Comparison of ENCODE assay signal across 11 cellular contexts in the genomic region with DNA sequence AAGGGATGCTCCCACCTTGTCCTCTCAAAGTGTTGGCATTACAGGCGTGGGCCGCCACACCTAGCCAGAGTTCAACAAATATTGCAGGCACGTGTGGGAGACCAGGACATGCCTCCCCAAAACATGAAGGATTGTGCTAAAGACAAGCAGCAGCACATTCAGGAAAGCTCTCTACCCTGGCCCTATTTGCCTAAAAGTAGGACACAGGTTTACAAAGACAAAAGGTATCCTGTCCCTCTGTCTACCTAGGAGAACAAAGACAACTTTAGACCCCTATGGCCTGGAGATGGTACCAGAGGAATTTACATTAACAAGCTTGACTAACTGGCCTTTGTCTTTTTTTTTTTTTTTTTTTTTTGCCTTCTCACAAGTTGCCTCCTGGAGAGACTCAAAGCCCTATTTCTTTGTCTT. TPM values are rescaled to one million over a fixed set of nuclear protein-coding genes. Genes with fewer than 3 reads are reported as not detected.
A peak's percentile ranks its signal among the peaks of the same experiment; 100 is the strongest.
DNase-seq lines count a peak whose midpoint lies in the region; ATAC-seq, FAIRE-seq and TF ChIP-seq lines count a peak whose summit lies in the region.
"Had no signal": no experiment of that assay in that cellular context is flagged by ENCODE, and none has a peak within 500 bp of the region (broad histone marks: within the 10 kb centered on the region; RNA-seq: fewer than 3 reads in every experiment).

No MANE protein-coding gene starts in this region.

- ATAC-seq in K562 = no peak
- no peak for ATAC-seq in naive thymus-derived CD8-positive, alpha-beta T cell
- ATAC-seq in pancreas = no peak

- DNase-seq in HFFc6 (no peak), K562 (ENCODE audit: extremely low read depth in 1 of 4, low spot score in 3 of 4) (no peak), NCI-H1092 treated with DMSO at 0.1 percent for 48 hours (lab: John Stamatoyannopoulos, UW) (no peak), KBM-7 (no peak), pancreas (no peak)
- no peak for DNase-seq in naive thymus-derived CD8-positive, alpha-beta T cell
- DNase-seq in effector memory CD4-positive, alpha-beta T cell = no peak
- DNase-seq: colonic mucosa, thyroid gland had no signal

- no peak for FAIRE-seq in K562 (lab: Jason Lieb, UNC)
- no peak for FAIRE-seq in pancreas (lab: Jason Lieb, UNC)

- H3K36me3 ChIP-seq in ACC112 (ENCODE audit: insufficient read depth, low read length) (no peaks in the 10 kb centered on the region), K562 (ENCODE audit: control insufficient read depth, insufficient read depth, low read length) (peaks cover 13% of the 10 kb centered on the region), pancreas (no peaks in the 10 kb centered on the region)
- no peaks in the 10 kb centered on the region for H3K36me3 ChIP-seq in effector memory CD4-positive, alpha-beta T cell (ENCODE audit: control insufficient read depth, insufficient read depth, low read length)
- H3K36me3 ChIP-seq: colonic mucosa, thyroid gland had no signal

- no peaks in the 10 kb centered on the region for H3K36me3 Mint-ChIP-seq in HFFc6 (ENCODE audit: low read depth)
- no peaks in the 10 kb centered on the region for H3K36me3 Mint-ChIP-seq in naive thymus-derived CD8-positive, alpha-beta T cell

- TF ChIP-seq EP300 in K562 (IDR thresholded peaks at IDR 0.05; ENCODE audit: low read length) = no peak

- H3K27me3 ChIP-seq in ACC112 (ENCODE audit: insufficient read depth, low read length) (no peaks in the 10 kb centered on the region), K562 (ENCODE audit: control insufficient read depth in 2 of 2, insufficient read depth in 2 of 2, low read length in 2 of 2) (no peaks in the 10 kb centered on the region), pancreas (no peaks in the 10 kb centered on the region)
- H3K27me3 ChIP-seq in effector memory CD4-positive, alpha-beta T cell (replicated peaks; ENCODE audit: control insufficient read depth, insufficient read depth, low read length, poor library complexity, severe bottlenecking) = no peaks in the 10 kb centered on the region
- H3K27me3 ChIP-seq: colonic mucosa, thyroid gland had no signal

- no peaks in the 10 kb centered on the region for H3K9me1 ChIP-seq in K562 (ENCODE audit: control insufficient read depth, insufficient read depth, low read length)

- peak overlapping the region; percentile 92 for H3K4me3 Mint-ChIP-seq in HFFc6
- H3K4me3 Mint-ChIP-seq in naive thymus-derived CD8-positive, alpha-beta T cell = peak overlapping the region in 9 of 10 donors; percentile 90 to 98 (median 94)

- TF ChIP-seq RAD21 in K562 (CRISPR knock-in tag; conservative IDR thresholded peaks at IDR 0.05 in 1 of 2, IDR thresholded peaks at IDR 0.05 in 1 of 2) = no peak

- H3K4me3 ChIP-seq in ACC112 (ENCODE audit: low read depth, low read length) (peak overlapping the region; percentile 92), K562 (no peak overlapping the region), pancreas (peak overlapping the region in 1 of 4 donors; percentile 78)
- no peak overlapping the region for H3K4me3 ChIP-seq in effector memory CD4-positive, alpha-beta T cell (ENCODE audit: insufficient read depth, low read depth, low read length, poor library complexity, severe bottlenecking)

- no peak for TF ChIP-seq POLR2A in K562 (conservative IDR thresholded peaks at IDR 0.05)

- H3K79me2 ChIP-seq in ACC112 (ENCODE audit: control insufficient read depth, insufficient read depth, low read length, unreplicated experiment) (no peaks in the 10 kb centered on the region), K562 (ENCODE audit: control insufficient read depth, insufficient read depth, low read length) (peaks cover 16% of the 10 kb centered on the region; the same call in 2 of the 3 replicates)

- WGBS in K562 (ENCODE audit: insufficient coverage, low coverage, missing lambda C conversion rate) = 58% methylated on average over 3 of the region's 3 CpGs
- WGBS in pancreas, 2 donors = 57 to 79% methylated on average over 3 of the region's 3 CpGs

- H3K9me3 ChIP-seq in K562 (replicated peaks; ENCODE audit: control insufficient read depth, insufficient read depth, low read depth, low read length) (no peaks in the 10 kb centered on the region), pancreas (no peaks in the 10 kb centered on the region)
- no peaks in the 10 kb centered on the region for H3K9me3 ChIP-seq in effector memory CD4-positive, alpha-beta T cell (ENCODE audit: control insufficient read depth, low read length)
- H3K9me3 ChIP-seq: colonic mucosa, thyroid gland had no signal

- H3K27me3 Mint-ChIP-seq in HFFc6 (ENCODE audit: insufficient read depth) = peaks cover 14% of the 10 kb centered on the region
- H3K27me3 Mint-ChIP-seq in naive thymus-derived CD8-positive, alpha-beta T cell = no peaks in the 10 kb centered on the region

- peaks cover 21% of the 10 kb centered on the region for H3K4me1 Mint-ChIP-seq in HFFc6 (ENCODE audit: low read depth)
- peaks cover 11 to 35% (median 28%) of the 10 kb centered on the region in 4 donors for H3K4me1 Mint-ChIP-seq in naive thymus-derived CD8-positive, alpha-beta T cell

- peak overlapping the region in 1 of 2 experiments; percentile 72; a peak in 1 of 4 replicates for H3K9ac ChIP-seq in K562 (ENCODE audit: insufficient read depth in 1 of 2, low read depth in 2 of 2, low read length in 2 of 2)
- H3K9ac ChIP-seq: KMS-11 had no signal

- peak overlapping the region; percentile 87 for H3K27ac ChIP-seq in ACC112 (ENCODE audit: low read depth, low read length)
- no peak overlapping the region for H3K27ac ChIP-seq in K562 (ENCODE audit: extremely low read depth, low read depth, low read length)
- no peak overlapping the region for H3K27ac ChIP-seq in effector memory CD4-positive, alpha-beta T cell (ENCODE audit: insufficient read depth, low read length, poor library complexity, severe bottlenecking)
- peak overlapping the region in 1 of 4 donors; percentile 80 for H3K27ac ChIP-seq in pancreas
- H3K27ac ChIP-seq: KMS-11 had no signal

- TF ChIP-seq CTCF in HFFc6 (IDR thresholded peaks at IDR 0.05) (no peak), K562 (IDR thresholded peaks at IDR 0.05 in 2 of 3, conservative IDR thresholded peaks at IDR 0.05 in 1 of 3; ENCODE audit: insufficient read depth in 2 of 3, low read depth in 1 of 3, low read length in 3 of 3) (no peak), pancreas (IDR thresholded peaks at IDR 0.05) (no peak)

- peak overlapping the region; percentile 95 for H2AFZ ChIP-seq in ACC112 (ENCODE audit: low read length, unreplicated experiment)
- peak overlapping the region; percentile 83 for H2AFZ ChIP-seq in K562 (ENCODE audit: low read depth, low read length)

- H3K9me3 Mint-ChIP-seq in HFFc6 = no peaks in the 10 kb centered on the region
- H3K9me3 Mint-ChIP-seq in naive thymus-derived CD8-positive, alpha-beta T cell = no peaks in the 10 kb centered on the region

- peak overlapping the region; percentile 82; the same call in 1 of the 2 replicates for H3K4me2 ChIP-seq in K562 (ENCODE audit: insufficient read depth, low read length)
- H3K4me2 ChIP-seq: KMS-11 had no signal

- in situ Hi-C loops in K562 (cut with MboI) = no loop called here
- in situ Hi-C loops in KBM-7 (cut with MboI; ENCODE audit: low pct_unique_long_range_greater_than_20kb, low sequenced_read_pairs) = no loop called here

- intact Hi-C loops in K562 (cut with micrococcal nuclease) (loop anchor here (10.0 kb wide), 1 partner anchor 120 kb away; the partner anchor contains the start of gene C11orf96), pancreas (cut with DNase I) (no loop called here)

- H3K27ac Mint-ChIP-seq in HFFc6 = peak overlapping the region; percentile 94
- H3K27ac Mint-ChIP-seq in naive thymus-derived CD8-positive, alpha-beta T cell = peak overlapping the region in 9 of 10 donors; percentile 86 to 98 (median 94)

- CTCF ChIA-PET in K562 (lab: Yijun Ruan, JAX; ENCODE audit: low intra/inter-chr PET ratio) = no interaction called here

- POLR2A ChIA-PET in K562 (lab: Yijun Ruan, JAX) = no interaction called here
- POLR2A ChIA-PET in naive thymus-derived CD8-positive, alpha-beta T cell (lab: Charles Lee) = interaction anchor here (0.6 kb wide), 1 partner anchor 706 kb away, joined by 3 read pairs; no protein-coding TSS in a partner anchor

- H3K4me1 ChIP-seq in ACC112 (ENCODE audit: control insufficient read depth, insufficient read depth, low read length, unreplicated experiment) = peaks cover 13% of the 10 kb centered on the region
- peaks cover 10 to 20% of the 10 kb centered on the region in 2 experiments; a peak in 4 of 5 replicates for H3K4me1 ChIP-seq in K562 (replicated peaks in 1 of 2; ENCODE audit: control insufficient read depth in 2 of 2, insufficient read depth in 2 of 2, low read length in 2 of 2)
- peaks cover 8% of the 10 kb centered on the region for H3K4me1 ChIP-seq in effector memory CD4-positive, alpha-beta T cell (ENCODE audit: control insufficient read depth, insufficient read depth, low read length, poor library complexity, severe bottlenecking)
- peaks cover 0 to 14% (median 4%) of the 10 kb centered on the region in 3 donors for H3K4me1 ChIP-seq in pancreas
- H3K4me1 ChIP-seq: thyroid gland had no signal

- no peaks in the 10 kb centered on the region for H4K20me1 ChIP-seq in K562 (replicated peaks; ENCODE audit: control insufficient read depth, insufficient read depth, low read length)

- no TSS peak for BruUV-seq in K562 (replicated peaks; lab: Mats Ljungman, UMichigan)

RNA-seq across cellular contexts. Expression of gene ACCS, which starts 0.9 kb away (rescaled TPM):
- 1 to 10 TPM; 3.9 to 5.4 (median 4.8) TPM for total RNA-seq in HFFc6 (2021; fragmentation: NEBNext Ultra II Directional; extraction: Animal tissue kit (Norgen Biotek cat#: 25700))
- 116 and 149 TPM in 2 replicates for total RNA-seq in K562 (2011; cell fraction: chromatin; rRNA removed; ENCODE audit: low replicate concordance)
- 94.2 and 109 TPM in 2 replicates for total RNA-seq in K562 (2011; cell fraction: nucleolus; rRNA removed)
- 129 and 171 TPM in 2 replicates for total RNA-seq in K562 (2011; cell fraction: nucleoplasm; rRNA removed)
- 14.8 and 16.3 TPM in 2 replicates for total RNA-seq in K562 (2014; rRNA removed)
- total RNA-seq in K562 (2014; rRNA removed; fragmentation: Illumina TruSeq; extraction: Trizol) = 11.3 and 11.8 TPM in 2 replicates
- total RNA-seq in K562 (2015; rRNA removed; fragmentation: Illumina TruSeq; extraction: Trizol) = 10.1 and 10.7 TPM in 2 replicates
- total RNA-seq in K562 (2021) = 19.5 and 21.1 TPM in 2 replicates
- polyA plus RNA-seq in K562 (2011; rRNA removed) = 19.8 and 27.9 TPM in 2 replicates
- 6.9 and 15.3 TPM in 2 replicates for polyA plus RNA-seq in K562 (2011; cell fraction: cytosol; rRNA removed)
- 251 and 266 TPM in 2 replicates for polyA plus RNA-seq in K562 (2011; cell fraction: nucleus; rRNA removed)
- polyA plus RNA-seq in K562 (2012) = 19.7 and 69.3 TPM in 2 replicates
- 18.0 and 20.2 TPM in 2 replicates for polyA plus RNA-seq in K562 (2014; fragmentation: Illumina TruSeq; extraction: Trizol)
- 1 to 10 TPM; 4.2 to 6.3 TPM for polyA plus RNA-seq in K562 (2014; fragmentation: Nextera tagmentation; extraction: Ambion mirVana)
- 25.9 and 29.9 TPM in 2 replicates for polyA plus RNA-seq in K562 (2014; rRNA removed)
- 9.4 and 10.8 TPM in 2 replicates for polyA minus RNA-seq in K562 (2011; rRNA and poly(A)+ RNA removed)
- polyA minus RNA-seq in K562 (2011; cell fraction: cytosol; rRNA and poly(A)+ RNA removed) = 4.3 and 4.6 TPM in 2 replicates
- polyA minus RNA-seq in K562 (2011; cell fraction: nucleus; rRNA and poly(A)+ RNA removed) = 30.2 and 44.4 TPM in 2 replicates
- total RNA-seq in naive thymus-derived CD8-positive, alpha-beta T cell = 10 to 100 TPM; 25.9 to 27.8 TPM
- 1 to 10 TPM in 1 of 3 donors, under 1 TPM in 2; 0.79 to 1.2 (median 0.99) TPM for polyA plus RNA-seq in naive thymus-derived CD8-positive, alpha-beta T cell
- 10 to 100 TPM; 10.1 to 20.9 (median 15.0) TPM for total RNA-seq in pancreas
- polyA plus RNA-seq in pancreas = 10 to 100 TPM; 47.9 to 68.1 TPM

RNA-seq across cellular contexts. Expression of gene ACCSL, which starts 17.4 kb away (rescaled TPM):
- not detected for total RNA-seq in HFFc6 (2021; fragmentation: NEBNext Ultra II Directional; extraction: Animal tissue kit (Norgen Biotek cat#: 25700))
- not detected in 2 replicates for total RNA-seq in K562 (2011; cell fraction: chromatin; rRNA removed; ENCODE audit: low replicate concordance)
- not detected in 2 replicates for total RNA-seq in K562 (2011; cell fraction: nucleolus; rRNA removed)
- total RNA-seq in K562 (2011; cell fraction: nucleoplasm; rRNA removed) = 0.22 TPM in 1 of 2 replicates, not detected in the other
- total RNA-seq in K562 (2014; rRNA removed) (not detected in 2 replicates), K562 (2014; rRNA removed; fragmentation: Illumina TruSeq; extraction: Trizol) (not detected in 2 replicates), K562 (2015; rRNA removed; fragmentation: Illumina TruSeq; extraction: Trizol) (not detected in 2 replicates), K562 (2021) (not detected in 2 replicates), pancreas (not detected)
- polyA plus RNA-seq in K562 (2011; rRNA removed) (not detected in 2 replicates), K562 (2014; fragmentation: Illumina TruSeq; extraction: Trizol) (not detected in 2 replicates), K562 (2014; fragmentation: Nextera tagmentation; extraction: Ambion mirVana) (not detected), K562 (2014; rRNA removed) (not detected in 2 replicates), pancreas (not detected)
- polyA plus RNA-seq in K562 (2011; cell fraction: cytosol; rRNA removed) = not detected in 2 replicates
- not detected in 2 replicates for polyA plus RNA-seq in K562 (2011; cell fraction: nucleus; rRNA removed)
- not detected in 2 replicates for polyA plus RNA-seq in K562 (2012)
- polyA minus RNA-seq in K562 (2011; rRNA and poly(A)+ RNA removed) = not detected in 2 replicates
- polyA minus RNA-seq in K562 (2011; cell fraction: cytosol; rRNA and poly(A)+ RNA removed) = not detected in 2 replicates
- polyA minus RNA-seq in K562 (2011; cell fraction: nucleus; rRNA and poly(A)+ RNA removed) = not detected in 2 replicates
- total RNA-seq in naive thymus-derived CD8-positive, alpha-beta T cell = not detected
- polyA plus RNA-seq in naive thymus-derived CD8-positive, alpha-beta T cell = not detected
- total RNA-seq: colonic mucosa, thyroid gland had no signal

RNA-seq across cellular contexts. Expression of gene EXT2, which starts 30.3 kb away (rescaled TPM):
- total RNA-seq in HFFc6 (2021; fragmentation: NEBNext Ultra II Directional; extraction: Animal tissue kit (Norgen Biotek cat#: 25700)) = 100 to 1,000 TPM; 105 to 130 (median 118) TPM
- total RNA-seq in K562 (2011; cell fraction: chromatin; rRNA removed; ENCODE audit: low replicate concordance) = 100 and 105 TPM in 2 replicates
- total RNA-seq in K562 (2011; cell fraction: nucleolus; rRNA removed) = 133 and 140 TPM in 2 replicates
- total RNA-seq in K562 (2011; cell fraction: nucleoplasm; rRNA removed) = 105 and 121 TPM in 2 replicates
- total RNA-seq in K562 (2014; rRNA removed) = 38.8 and 39.5 TPM in 2 replicates
- 34.0 and 37.5 TPM in 2 replicates for total RNA-seq in K562 (2014; rRNA removed; fragmentation: Illumina TruSeq; extraction: Trizol)
- total RNA-seq in K562 (2015; rRNA removed; fragmentation: Illumina TruSeq; extraction: Trizol) = 38.5 and 40.9 TPM in 2 replicates
- total RNA-seq in K562 (2021) = 43.1 and 43.2 TPM in 2 replicates
- 49.2 and 52.1 TPM in 2 replicates for polyA plus RNA-seq in K562 (2011; rRNA removed)
- 42.1 and 45.0 TPM in 2 replicates for polyA plus RNA-seq in K562 (2011; cell fraction: cytosol; rRNA removed)
- polyA plus RNA-seq in K562 (2011; cell fraction: nucleus; rRNA removed) = 31.6 and 38.9 TPM in 2 replicates
- 33.7 and 39.0 TPM in 2 replicates for polyA plus RNA-seq in K562 (2012)
- polyA plus RNA-seq in K562 (2014; fragmentation: Illumina TruSeq; extraction: Trizol) = 35.0 and 38.1 TPM in 2 replicates
- 10 to 100 TPM in 1 of 2 experiments, 1 to 10 TPM in 1; 7.5 to 13.1 TPM for polyA plus RNA-seq in K562 (2014; fragmentation: Nextera tagmentation; extraction: Ambion mirVana)
- polyA plus RNA-seq in K562 (2014; rRNA removed) = 36.9 and 38.4 TPM in 2 replicates
- 80.3 and 83.4 TPM in 2 replicates for polyA minus RNA-seq in K562 (2011; rRNA and poly(A)+ RNA removed)
- polyA minus RNA-seq in K562 (2011; cell fraction: cytosol; rRNA and poly(A)+ RNA removed) = 34.9 and 35.8 TPM in 2 replicates
- 65.7 and 90.9 TPM in 2 replicates for polyA minus RNA-seq in K562 (2011; cell fraction: nucleus; rRNA and poly(A)+ RNA removed)
- 10 to 100 TPM; 27.3 to 27.8 TPM for total RNA-seq in naive thymus-derived CD8-positive, alpha-beta T cell
- polyA plus RNA-seq in naive thymus-derived CD8-positive, alpha-beta T cell = 10 to 100 TPM; 30.6 to 39.5 (median 37.6) TPM
- 10 to 100 TPM; 18.9 to 36.3 (median 26.8) TPM for total RNA-seq in pancreas
- 10 to 100 TPM; 14.4 to 18.3 TPM for polyA plus RNA-seq in pancreas
